Comparison of ENCODE assay signal across 8 cellular contexts in the genomic region with DNA sequence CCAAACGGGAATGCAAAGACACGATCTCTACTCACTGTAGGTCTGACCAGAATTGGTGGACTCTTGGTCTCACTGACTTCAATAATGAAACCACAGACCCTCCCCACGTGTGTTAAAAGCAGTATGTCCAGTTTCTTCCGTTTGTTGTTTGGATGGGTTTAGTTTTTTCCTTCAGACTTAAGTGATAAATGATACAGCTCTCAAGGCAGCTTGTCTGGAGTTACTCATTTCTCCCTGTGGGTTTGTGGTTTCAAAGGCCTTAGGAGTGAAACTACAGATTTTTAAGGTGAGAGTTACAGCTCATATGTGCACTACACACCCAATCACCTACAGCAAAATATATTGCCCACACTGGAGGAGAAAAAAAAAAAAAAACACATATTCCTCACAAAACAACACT.
DNase-seq lines count a peak whose midpoint lies in the region; ATAC-seq and TF ChIP-seq lines count a peak whose summit lies in the region.

No MANE protein-coding gene starts in this region.

- H3K4me1 ChIP-seq in tibial artery: peaks cover 0 to 21% (median 10%) of the 10 kb centered on the region in 4 donors

- no peaks in the 10 kb centered on the region for H3K27me3 ChIP-seq in tibial artery

- H3K36me3 Mint-ChIP-seq in T-cell (no peaks in the 10 kb centered on the region), naive B cell (no peaks in the 10 kb centered on the region), nephron progenitor cell (ENCODE audit: low read depth) (no peaks in the 10 kb centered on the region)

- H3K4me3 ChIP-seq in tibial artery: no peak overlapping the region

- H3K27me3 Mint-ChIP-seq in T-cell: peaks cover 11 to 21% of the 10 kb centered on the region in 2 donors
- peaks cover 18 to 37% (median 31%) of the 10 kb centered on the region in 3 donors for H3K27me3 Mint-ChIP-seq in naive B cell
- H3K27me3 Mint-ChIP-seq in nephron progenitor cell (ENCODE audit: low read depth, poor library complexity): peaks cover 5% of the 10 kb centered on the region

- in situ Hi-C loops in KBM-7 (cut with MboI; ENCODE audit: low pct_unique_long_range_greater_than_20kb, low sequenced_read_pairs): no loop called here

- TF ChIP-seq CTCF in nephron progenitor cell (IDR thresholded peaks at IDR 0.05) (no peak), tibial artery (IDR thresholded peaks at IDR 0.05) (no peak)

- intact Hi-C loops in tibial artery (cut with DNase I; ENCODE audit: low total_unique reads): loop anchor here (10.0 kb wide), 1 partner anchor 70 kb away; no protein-coding TSS in a partner anchor

- H3K4me3 Mint-ChIP-seq in T-cell (peak overlapping the region; percentile 68 to 79 (median 77)), naive B cell (peak overlapping the region in 6 of 8 donors; percentile 22 to 77 (median 42)), nephron progenitor cell (no peak overlapping the region)

- peaks cover 0 to 23% (median 17%) of the 10 kb centered on the region in 3 donors for H3K4me1 Mint-ChIP-seq in T-cell
- peaks cover 0 to 5% (median 5%) of the 10 kb centered on the region in 3 donors for H3K4me1 Mint-ChIP-seq in naive B cell
- no peaks in the 10 kb centered on the region for H3K4me1 Mint-ChIP-seq in nephron progenitor cell

- H3K27ac Mint-ChIP-seq in T-cell: peak overlapping the region; percentile 66 to 85
- H3K27ac Mint-ChIP-seq in naive B cell: no peak overlapping the region
- H3K27ac Mint-ChIP-seq in nephron progenitor cell: no peak overlapping the region

- peaks cover 3 to 6% (median 6%) of the 10 kb centered on the region in 3 donors for H3K9me3 Mint-ChIP-seq in T-cell
- peaks cover 3 to 21% (median 11%) of the 10 kb centered on the region in 7 donors for H3K9me3 Mint-ChIP-seq in naive B cell
- no peaks in the 10 kb centered on the region for H3K9me3 Mint-ChIP-seq in nephron progenitor cell

- H3K36me3 ChIP-seq in tibial artery: no peaks in the 10 kb centered on the region

- ATAC-seq in GM18868 (IDR thresholded peaks at IDR 0.05; ENCODE audit: unreplicated experiment) (peak; percentile 96), HG02798 (IDR thresholded peaks at IDR 0.05; ENCODE audit: poor library complexity, unreplicated experiment) (peak; percentile 72), T-cell (replicated peaks in 1 of 4) (peak in 3 of 4 experiments; percentile 61 to 74 (median 72)), naive B cell (ENCODE audit: low read depth in 2 of 2) (no peak)

- no peaks in the 10 kb centered on the region for H3K9me3 ChIP-seq in tibial artery

- CTCF ChIA-PET in T-cell (lab: Charles Lee): interaction anchor here in 1 of 2 donors (0.7 kb wide), 1 partner anchor 61 kb away, joined by 3 read pairs; no protein-coding TSS in a partner anchor

- POLR2A ChIA-PET in T-cell (lab: Charles Lee): no interaction called here

- DNase-seq in T-cell (peak in 1 of 34 experiments; percentile 3), naive B cell (no peak), nephron progenitor cell (no peak), tibial artery (no peak), KBM-7 (no peak), HT-29 (ENCODE audit: low spot score) (no peak)

- no peak overlapping the region for H3K27ac ChIP-seq in tibial artery

Comparison
In these comparisons a context has a peak if more than half of its experiments do, and no peak if none do; other contexts are left out.
1. ATAC-seq: peak in GM18868 (single experiment), HG02798 (single experiment) and T-cell (3 of 4); none in naive B cell (0 of 2).
2. H3K27ac Mint-ChIP-seq: peak in T-cell (2 of 2); none in naive B cell (0 of 6) and nephron progenitor cell (single experiment).